Comparison of ENCODE assay signal across 20 cellular contexts in genomic region chr6:21132856-21133610, GRCh38.
DNase-seq lines count a peak whose midpoint lies in the region; ATAC-seq, FAIRE-seq and TF ChIP-seq lines count a peak whose summit lies in the region.
"Had no signal": no experiment of that assay in that cellular context is flagged by ENCODE, and none has a peak within 500 bp of the region (broad histone marks: within the 10 kb centered on the region; RNA-seq: fewer than 3 reads in every experiment).

No MANE protein-coding gene starts in this region.

- H3K27ac ChIP-seq in BLaER1, result peak overlapping the region; percentile 55
- H3K27ac ChIP-seq in hepatocyte, result peak overlapping the region; percentile 3
- H3K27ac ChIP-seq: body of pancreas, foreskin keratinocyte, GM23248, Peyer's patch, upper lobe of right lung had no signal

- DNase-seq in NCI-H1930 (lab: John Stamatoyannopoulos, UW) (peak; percentile 68 to 84), amniotic epithelial cell (ENCODE audit: low read depth) (peak; percentile 2), hepatocyte (ENCODE audit: low spot score) (no peak), GM19239 (ENCODE audit: insufficient read length, low spot score) (no peak)
- DNase-seq: activated naive CD4-positive, alpha-beta T cell; body of pancreas; Calu3; effector CD8-positive, alpha-beta T cell; foreskin keratinocyte; GM23248; NCI-H510A; occipital lobe; Peyer's patch; stimulated activated naive CD4-positive, alpha-beta T cell treated with Interleukin-2 at 50 U/mL for 16 hours; upper lobe of right lung had no signal

- no peaks in the 10 kb centered on the region for H3K9me2 ChIP-seq in hepatocyte (replicated peaks; ENCODE audit: insufficient read depth)

- H3K27me3 ChIP-seq in BLaER1, result no peaks in the 10 kb centered on the region
- no peaks in the 10 kb centered on the region for H3K27me3 ChIP-seq in hepatocyte
- H3K27me3 ChIP-seq: body of pancreas, foreskin keratinocyte, Peyer's patch, upper lobe of right lung had no signal

- no peak for TF ChIP-seq CTCF in hepatocyte (IDR thresholded peaks at IDR 0.05; ENCODE audit: poor library complexity)

- no peaks in the 10 kb centered on the region for H3K79me2 ChIP-seq in hepatocyte

- H2AFZ ChIP-seq in hepatocyte, result no peak overlapping the region
- H2AFZ ChIP-seq: GM23248 had no signal

- H3K4me1 ChIP-seq in BLaER1 (peaks cover 29% of the 10 kb centered on the region), hepatocyte (ENCODE audit: insufficient read depth) (peaks cover 14% of the 10 kb centered on the region)
- H3K4me1 ChIP-seq: body of pancreas, foreskin keratinocyte, Peyer's patch, upper lobe of right lung had no signal

- ATAC-seq in GM21825 (IDR thresholded peaks at IDR 0.05; ENCODE audit: unreplicated experiment) (no peak), HG02884 (IDR thresholded peaks at IDR 0.05; ENCODE audit: unreplicated experiment) (no peak), HG03520 (IDR thresholded peaks at IDR 0.05; ENCODE audit: unreplicated experiment) (no peak)
- ATAC-seq: body of pancreas, foreskin keratinocyte, upper lobe of right lung had no signal

- H4K20me1 ChIP-seq in BLaER1 (no peaks in the 10 kb centered on the region), hepatocyte (ENCODE audit: insufficient read depth, poor library complexity, severe bottlenecking) (no peaks in the 10 kb centered on the region)

- FAIRE-seq in GM19239 (lab: Jason Lieb, UNC), result no peak

- 56% methylated on average over 5 of the region's 5 CpGs for WGBS in hepatocyte (ENCODE audit: low lambda C conversion rate, missing lambda C conversion rate)

- peak overlapping the region; percentile 6; the same call in 1 of the 2 replicates for H3K4me3 ChIP-seq in BLaER1
- no peak overlapping the region for H3K4me3 ChIP-seq in hepatocyte
- H3K4me3 ChIP-seq: body of pancreas, GM23248, Peyer's patch, smooth muscle cell, upper lobe of right lung had no signal

- peak overlapping the region; percentile 9; the same call in 1 of the 2 replicates for H3K9ac ChIP-seq in BLaER1
- H3K9ac ChIP-seq: GM23248 had no signal

- H3K36me3 ChIP-seq in BLaER1 (no peaks in the 10 kb centered on the region), hepatocyte (replicated peaks; ENCODE audit: insufficient read depth, low read depth) (no peaks in the 10 kb centered on the region)
- H3K36me3 ChIP-seq: Peyer's patch, upper lobe of right lung had no signal

- H3K4me2 ChIP-seq in BLaER1 (peak overlapping the region; percentile 69), hepatocyte (peak overlapping the region; percentile 59)
- H3K4me2 ChIP-seq: smooth muscle cell had no signal

- H3K9me3 ChIP-seq in BLaER1 (no peaks in the 10 kb centered on the region), hepatocyte (ENCODE audit: low read depth) (no peaks in the 10 kb centered on the region)
- H3K9me3 ChIP-seq: body of pancreas, Peyer's patch, upper lobe of right lung had no signal

Comparison
In these comparisons a context has a peak if more than half of its experiments do, and no peak if none do; other contexts are left out.
1. DNase-seq: peak in NCI-H1930 (2 of 2) and amniotic epithelial cell (single experiment); none in hepatocyte (single experiment) and GM19239 (single experiment).